ENCODE assay signal across 22 cellular contexts in genomic region chr4:130306566-130306965, GRCh38.
DNase-seq lines count a peak whose midpoint lies in the region; ATAC-seq, FAIRE-seq and TF ChIP-seq lines count a peak whose summit lies in the region.
"Had no signal": no experiment of that assay in that cellular context is flagged by ENCODE, and none has a peak within 500 bp of the region (broad histone marks: within the 10 kb centered on the region; RNA-seq: fewer than 3 reads in every experiment).

No MANE protein-coding gene starts in this region.

- no peak for DNase-seq in SK-N-SH
- peak; percentile 24 for DNase-seq in NCI-H69 (lab: John Stamatoyannopoulos, UW)
- peak; percentile 71 for DNase-seq in endodermal cell
- no peak for DNase-seq in DMS153 (lab: John Stamatoyannopoulos, UW)
- DNase-seq in NCI-H1417 treated with DMSO at 0.1 percent for 48 hours (lab: John Stamatoyannopoulos, UW): no peak
- no peak for DNase-seq in GM12892 (ENCODE audit: insufficient read length)
- DNase-seq: activated naive CD8-positive, alpha-beta T cell treated with anti-CD3 and anti-CD28 coated beads, Interleukin-2, amount 50 U/mL, for 24 hours; CD4-positive, CD25-positive, alpha-beta regulatory T cell; DMS79 treated with DMSO at 0.1 percent for 48 hours; head of caudate nucleus; kidney; natural killer cell; NCI-H1048; NCI-H774; posterior cingulate gyrus; spleen; thyroid gland had no signal

- no peaks in the 10 kb centered on the region for H3F3A ChIP-seq in SK-N-SH (replicated peaks; ENCODE audit: insufficient read depth)

- H3K79me2 ChIP-seq in SK-N-SH (ENCODE audit: insufficient read depth): no peaks in the 10 kb centered on the region

- H3K9me3 ChIP-seq in SK-N-SH: no peaks in the 10 kb centered on the region
- no peaks in the 10 kb centered on the region for H3K9me3 ChIP-seq in endodermal cell (ENCODE audit: control insufficient read depth, low read length)
- H3K9me3 ChIP-seq: spleen, thyroid gland had no signal

- no peaks in the 10 kb centered on the region for H3K27me3 Mint-ChIP-seq in endodermal cell (ENCODE audit: insufficient read depth)
- H3K27me3 Mint-ChIP-seq: activated naive CD8-positive, alpha-beta T cell treated with anti-CD3 and anti-CD28 coated beads, Interleukin-2, amount 50 U/mL, for 24 hours; CD4-positive, CD25-positive, alpha-beta regulatory T cell had no signal

- H3K36me3 ChIP-seq in SK-N-SH (replicated peaks in 1 of 2; ENCODE audit: control insufficient read depth in 1 of 2, insufficient read depth in 2 of 2, low read length in 1 of 2): no peaks in the 10 kb centered on the region
- no peaks in the 10 kb centered on the region for H3K36me3 ChIP-seq in endodermal cell (ENCODE audit: control insufficient read depth, insufficient read depth, low read length)
- H3K36me3 ChIP-seq: cardiac muscle cell, spleen, thyroid gland had no signal

- H3K27me3 ChIP-seq in SK-N-SH (ENCODE audit: insufficient read depth) (no peaks in the 10 kb centered on the region; the same call in 1 of the 2 replicates), endodermal cell (ENCODE audit: control insufficient read depth, insufficient read depth, low read length, poor library complexity, severe bottlenecking) (no peaks in the 10 kb centered on the region)
- H3K27me3 ChIP-seq: cardiac muscle cell, spleen, thyroid gland had no signal

- no peak overlapping the region for H2AFZ ChIP-seq in SK-N-SH (ENCODE audit: low read depth)

- H3K4me2 ChIP-seq in SK-N-SH: no peak overlapping the region

- H3K4me3 Mint-ChIP-seq in endodermal cell: no peak overlapping the region
- H3K4me3 Mint-ChIP-seq: activated naive CD8-positive, alpha-beta T cell treated with anti-CD3 and anti-CD28 coated beads, Interleukin-2, amount 50 U/mL, for 24 hours; CD4-positive, CD25-positive, alpha-beta regulatory T cell; natural killer cell; stimulated activated effector memory CD8-positive, alpha-beta T cell treated with anti-CD3 and anti-CD28 coated beads, Interleukin-12 subunit alpha, Interleukin-12 subunit beta, amount 100 ng/mL, for 72 hours had no signal

- no peak overlapping the region for H3K9ac ChIP-seq in SK-N-SH
- H3K9ac ChIP-seq in endodermal cell (ENCODE audit: extremely low read depth, low read length, poor library complexity, severe bottlenecking): no peak overlapping the region

- no peak overlapping the region for H3K27ac ChIP-seq in SK-N-SH (ENCODE audit: low read depth in 2 of 2, low read length in 1 of 2)
- no peak overlapping the region for H3K27ac ChIP-seq in endodermal cell (ENCODE audit: low read depth, low read length)
- H3K27ac ChIP-seq: cardiac muscle cell, spleen, thyroid gland, VCaP had no signal

- no peak for TF ChIP-seq RAD21 in SK-N-SH (IDR thresholded peaks at IDR 0.05; ENCODE audit: low read length)

- no peaks in the 10 kb centered on the region for H3K4me1 Mint-ChIP-seq in endodermal cell
- H3K4me1 Mint-ChIP-seq: activated naive CD8-positive, alpha-beta T cell treated with anti-CD3 and anti-CD28 coated beads, Interleukin-2, amount 50 U/mL, for 24 hours; CD4-positive, CD25-positive, alpha-beta regulatory T cell; natural killer cell; stimulated activated effector memory CD8-positive, alpha-beta T cell treated with anti-CD3 and anti-CD28 coated beads, Interleukin-12 subunit alpha, Interleukin-12 subunit beta, amount 100 ng/mL, for 72 hours had no signal

- no peak for TF ChIP-seq POLR2A in GM12892 (IDR thresholded peaks at IDR 0.05; ENCODE audit: low read depth, low read length)

- no peak for TF ChIP-seq EP300 in SK-N-SH (IDR thresholded peaks at IDR 0.05; ENCODE audit: borderline replicate concordance in 1 of 2, low read depth in 1 of 2, low read length in 1 of 2)

- no peaks in the 10 kb centered on the region for H4K20me1 ChIP-seq in SK-N-SH (ENCODE audit: insufficient read depth)

- WGBS in SK-N-SH (ENCODE audit: low lambda C conversion rate): 0% methylated on average over 2 of the region's 2 CpGs
- 81% methylated on average over 2 of the region's 2 CpGs; no CpG with 5 or more reads in 1 of the 2 experiments for WGBS in endodermal cell (ENCODE audit: insufficient coverage in 1 of 2, insufficient read length in 1 of 2), 2 experiments

- POLR2A ChIA-PET in SK-N-SH (lab: Yijun Ruan, JAX): no interaction called here

- CTCF ChIA-PET in SK-N-SH (lab: Yijun Ruan, JAX): no interaction called here

- ATAC-seq in SK-N-SH treated with all-trans-retinoic acid at 6 μM for 48 hours: no peak
- no peak for ATAC-seq in GM21529 (IDR thresholded peaks at IDR 0.05; ENCODE audit: unreplicated experiment)
- ATAC-seq: activated naive CD8-positive, alpha-beta T cell treated with anti-CD3 and anti-CD28 coated beads, Interleukin-2, amount 50 U/mL, for 24 hours; natural killer cell; stimulated activated effector memory CD8-positive, alpha-beta T cell treated with anti-CD3 and anti-CD28 coated beads, Interleukin-12 subunit alpha, Interleukin-12 subunit beta, amount 100 ng/mL, for 72 hours had no signal

- H3K4me3 ChIP-seq in SK-N-SH (ENCODE audit: low read depth in 2 of 2, low read length in 1 of 2) (no peak overlapping the region), endodermal cell (ENCODE audit: low read length) (no peak overlapping the region)
- H3K4me3 ChIP-seq: cardiac muscle cell, spleen, thyroid gland had no signal

- no peak overlapping the region for H3K27ac Mint-ChIP-seq in endodermal cell
- H3K27ac Mint-ChIP-seq: activated naive CD8-positive, alpha-beta T cell treated with anti-CD3 and anti-CD28 coated beads, Interleukin-2, amount 50 U/mL, for 24 hours; CD4-positive, CD25-positive, alpha-beta regulatory T cell; natural killer cell; stimulated activated effector memory CD8-positive, alpha-beta T cell treated with anti-CD3 and anti-CD28 coated beads, Interleukin-12 subunit alpha, Interleukin-12 subunit beta, amount 100 ng/mL, for 72 hours had no signal

- no peaks in the 10 kb centered on the region for H3K9me2 ChIP-seq in SK-N-SH

- H3K36me3 Mint-ChIP-seq in endodermal cell (ENCODE audit: low read depth): no peaks in the 10 kb centered on the region
- H3K36me3 Mint-ChIP-seq: CD4-positive, CD25-positive, alpha-beta regulatory T cell; natural killer cell; stimulated activated effector memory CD8-positive, alpha-beta T cell treated with anti-CD3 and anti-CD28 coated beads, Interleukin-12 subunit alpha, Interleukin-12 subunit beta, amount 100 ng/mL, for 72 hours had no signal

- H3K4me1 ChIP-seq in SK-N-SH (ENCODE audit: control insufficient read depth in 1 of 2, insufficient read depth in 2 of 2, low read depth in 1 of 2, low read length in 1 of 2) (no peaks in the 10 kb centered on the region), endodermal cell (ENCODE audit: control insufficient read depth, insufficient read depth, low read length) (no peaks in the 10 kb centered on the region)
- H3K4me1 ChIP-seq: spleen, thyroid gland had no signal

- TF ChIP-seq CTCF in SK-N-SH (IDR thresholded peaks at IDR 0.05) (peak; percentile 41), endodermal cell (conservative IDR thresholded peaks at IDR 0.05) (peak; percentile 64)

- FAIRE-seq in GM12892 (lab: Jason Lieb, UNC): no peak
- FAIRE-seq: kidney had no signal

- H3K9me3 Mint-ChIP-seq in endodermal cell: peaks cover 4% of the 10 kb centered on the region

TF ChIP-seq in SK-N-SH, 30 proteins besides CTCF, POLR2A, EP300 and RAD21:
- no peak for TF ChIP-seq POLR2AphosphoS5 (IDR thresholded peaks at IDR 0.05; ENCODE audit: low read depth, low read length)
- no peak for TF ChIP-seq MEF2A (IDR thresholded peaks at IDR 0.05; ENCODE audit: borderline replicate concordance, low read depth)
- no peak for TF ChIP-seq GABPA (IDR thresholded peaks at IDR 0.05; ENCODE audit: low read depth)

TF ChIP-seq in SK-N-SH treated with all-trans-retinoic acid at 6 μM for 48 hours, 23 proteins besides CTCF, POLR2A, EP300 and RAD21:
- TF ChIP-seq ZFP3 (CRISPR knock-in tag; IDR thresholded peaks at IDR 0.05) (no peak), CSRNP3 (CRISPR knock-in tag; IDR thresholded peaks at IDR 0.05) (no peak), ZNF565 (CRISPR knock-in tag; conservative IDR thresholded peaks at IDR 0.05; ENCODE audit: low read depth) (no peak)

Comparison
In these comparisons a context has a peak if more than half of its experiments do, and no peak if none do; other contexts are left out.
1. DNase-seq: peak in NCI-H69 (single experiment) and endodermal cell (single experiment); none in SK-N-SH (single experiment), DMS153 (single experiment), NCI-H1417 treated with DMSO at 0.1 percent for 48 hours (single experiment) and GM12892 (single experiment).